Comparison of ENCODE assay signal across 27 cellular contexts in genomic region chr4:19913670-19914069, GRCh38.
DNase-seq lines count a peak whose midpoint lies in the region; ATAC-seq, FAIRE-seq and TF ChIP-seq lines count a peak whose summit lies in the region.
"Had no signal": no experiment of that assay in that cellular context is flagged by ENCODE, and none has a peak within 500 bp of the region (broad histone marks: within the 10 kb centered on the region; RNA-seq: fewer than 3 reads in every experiment).

No MANE protein-coding gene starts in this region.

- H3K9me3 ChIP-seq in astrocyte (ENCODE audit: insufficient read depth, low read depth, low read length) (no peaks in the 10 kb centered on the region), smooth muscle cell (replicated peaks; ENCODE audit: low read depth) (no peaks in the 10 kb centered on the region), upper lobe of right lung (no peaks in the 10 kb centered on the region)
- H3K9me3 ChIP-seq: HAP-1 had no signal

- ATAC-seq in HG02623 (IDR thresholded peaks at IDR 0.05; ENCODE audit: unreplicated experiment) (no peak), upper lobe of right lung (no peak)
- ATAC-seq: HepG2, K562 had no signal

- H3K36me3 ChIP-seq in astrocyte (ENCODE audit: insufficient read depth, low read length), result no peaks in the 10 kb centered on the region
- no peaks in the 10 kb centered on the region for H3K36me3 ChIP-seq in smooth muscle cell (ENCODE audit: low read depth)
- H3K36me3 ChIP-seq in upper lobe of right lung, result no peaks in the 10 kb centered on the region
- H3K36me3 ChIP-seq: HAP-1 had no signal

- TF ChIP-seq CTCF in astrocyte (IDR thresholded peaks at IDR 0.05; ENCODE audit: insufficient read depth, low read depth, low read length) (no peak), smooth muscle cell (IDR thresholded peaks at IDR 0.05; ENCODE audit: borderline replicate concordance, insufficient read depth, poor library complexity, severe bottlenecking) (no peak), GM20000 (IDR thresholded peaks at IDR 0.05; ENCODE audit: extremely low read depth, missing control alignments) (no peak), upper lobe of right lung (IDR thresholded peaks at IDR 0.05) (no peak)

- H3K4me3 ChIP-seq in astrocyte (ENCODE audit: insufficient read depth, low read depth, low read length) (no peak overlapping the region), smooth muscle cell (no peak overlapping the region), upper lobe of right lung (no peak overlapping the region)
- H3K4me3 ChIP-seq: HAP-1, K562 had no signal

- intact Hi-C loops in upper lobe of right lung (cut with DNase I), result no loop called here

- H3K27me3 ChIP-seq in astrocyte (ENCODE audit: insufficient read depth, low read length) (no peaks in the 10 kb centered on the region), smooth muscle cell (ENCODE audit: low read depth) (no peaks in the 10 kb centered on the region), upper lobe of right lung (no peaks in the 10 kb centered on the region)

- no peaks in the 10 kb centered on the region for H3K4me1 Mint-ChIP-seq in astrocyte (ENCODE audit: low read depth, unreplicated experiment)
- H3K4me1 Mint-ChIP-seq: CD4-positive, alpha-beta memory T cell had no signal

- H3K27ac Mint-ChIP-seq in astrocyte (ENCODE audit: unreplicated experiment), result no peak overlapping the region
- H3K27ac Mint-ChIP-seq: CD4-positive, alpha-beta memory T cell; HFFc6 had no signal

- H3K9ac ChIP-seq in astrocyte (ENCODE audit: low read length) (no peak overlapping the region), smooth muscle cell (ENCODE audit: low read depth) (no peak overlapping the region)

- H3K4me1 ChIP-seq in astrocyte (ENCODE audit: insufficient read depth, low read length), result no peaks in the 10 kb centered on the region
- no peaks in the 10 kb centered on the region for H3K4me1 ChIP-seq in smooth muscle cell (ENCODE audit: low read depth)
- H3K4me1 ChIP-seq in upper lobe of right lung, result no peaks in the 10 kb centered on the region
- H3K4me1 ChIP-seq: HAP-1 had no signal

- 78% methylated on average over 2 of the region's 2 CpGs for WGBS in smooth muscle cell (ENCODE audit: low lambda C conversion rate)

- H4K20me1 ChIP-seq in astrocyte (ENCODE audit: insufficient read depth, low read length) (no peaks in the 10 kb centered on the region), smooth muscle cell (ENCODE audit: low read depth) (no peaks in the 10 kb centered on the region)

- DNase-seq in HPDE6-E6E7 (ENCODE audit: extremely low spot score) (peak; percentile 4), astrocyte (ENCODE audit: low read depth) (peak; percentile 14), iris pigment epithelial cell (ENCODE audit: low read depth) (peak; percentile 7), smooth muscle cell (lab: John Stamatoyannopoulos, UW; ENCODE audit: unreplicated experiment) (no peak), GM20000 (ENCODE audit: low spot score) (no peak), upper lobe of right lung (no peak)
- no peak for DNase-seq in activated T-cell treated with anti-CD3 and anti-CD28 coated beads, Interleukin-2, amount 50 U/mL, for 1 hour
- DNase-seq: C1 segment of cervical spinal cord; CD4-positive, alpha-beta memory T cell; COR-L47; DMS 273 treated with DMSO at 0.1 percent for 48 hours; DMS79; GOT3; HFFc6; Kasumi-1; MV-4-11; NCI-H1105 treated with DMSO at 0.1 percent for 48 hours; NCI-H146; NCI-H2029; NCI-H446 treated with DMSO at 0.1 percent for 48 hours; NCI-H526; RPMI8226; SHP77 had no signal

- no peak for FAIRE-seq in astrocyte (lab: Jason Lieb, UNC)
- FAIRE-seq: HepG2, K562 had no signal

- H3K4me2 ChIP-seq in astrocyte (ENCODE audit: low read length) (no peak overlapping the region), smooth muscle cell (no peak overlapping the region)

- H2AFZ ChIP-seq in astrocyte (ENCODE audit: low read depth, low read length) (no peak overlapping the region), smooth muscle cell (ENCODE audit: low read depth) (peak overlapping the region; percentile 49)

- no peak overlapping the region for H3K4me3 Mint-ChIP-seq in astrocyte (ENCODE audit: unreplicated experiment)
- H3K4me3 Mint-ChIP-seq: CD4-positive, alpha-beta memory T cell; HFFc6 had no signal

- H3F3A ChIP-seq in smooth muscle cell (ENCODE audit: low read depth), result no peaks in the 10 kb centered on the region

- H3K79me2 ChIP-seq in astrocyte (ENCODE audit: insufficient read depth, low read length) (no peaks in the 10 kb centered on the region), smooth muscle cell (ENCODE audit: low read depth) (no peaks in the 10 kb centered on the region)

- H3K27ac ChIP-seq in astrocyte (ENCODE audit: low read depth, low read length) (no peak overlapping the region), smooth muscle cell (ENCODE audit: low read depth) (no peak overlapping the region), upper lobe of right lung (no peak overlapping the region)

- peaks cover 15% of the 10 kb centered on the region for H3K9me3 Mint-ChIP-seq in astrocyte (ENCODE audit: unreplicated experiment)

- H3K27me3 Mint-ChIP-seq in astrocyte (ENCODE audit: low read depth, unreplicated experiment), result peaks cover 11% of the 10 kb centered on the region
- H3K27me3 Mint-ChIP-seq: CD4-positive, alpha-beta memory T cell had no signal

- no peaks in the 10 kb centered on the region for H3K36me3 Mint-ChIP-seq in astrocyte (ENCODE audit: low read depth, unreplicated experiment)
- H3K36me3 Mint-ChIP-seq: CD4-positive, alpha-beta memory T cell had no signal

Comparison
In these comparisons a context has a peak if more than half of its experiments do, and no peak if none do; other contexts are left out.
1. DNase-seq: peak in HPDE6-E6E7 (single experiment), astrocyte (single experiment) and iris pigment epithelial cell (single experiment); none in smooth muscle cell (single experiment), GM20000 (single experiment), upper lobe of right lung (single experiment) and activated T-cell treated with anti-CD3 and anti-CD28 coated beads, Interleukin-2, amount 50 U/mL, for 1 hour (single experiment).